ENCODE assay signal across 23 cellular contexts in genomic region chr14:101944451-101944850, GRCh38. TPM values are rescaled to one million over a fixed set of nuclear protein-coding genes. Genes with fewer than 3 reads are reported as not detected.
DNase-seq lines count a peak whose midpoint lies in the region; ATAC-seq, FAIRE-seq and TF ChIP-seq lines count a peak whose summit lies in the region.
"Had no signal": no experiment of that assay in that cellular context is flagged by ENCODE, and none has a peak within 500 bp of the region (broad histone marks: within the 10 kb centered on the region; RNA-seq: fewer than 3 reads in every experiment).

No MANE protein-coding gene starts in this region.

- DNase-seq in activated effector memory CD4-positive, alpha-beta T cell treated with anti-CD3 and anti-CD28 coated beads, Interleukin-2, amount 50 U/mL, for 16 hours, result peak; percentile 50
- DNase-seq in activated effector memory CD4-positive, alpha-beta T cell treated with Interleukin-2 at 50 U/mL for 16 hours, result no peak
- no peak for DNase-seq in H1 (ENCODE audit: low read depth in 1 of 2, low spot score in 2 of 2)
- DNase-seq in neural crest cell (ENCODE audit: low read depth, low spot score), result no peak
- DNase-seq in thyroid gland, result no peak
- DNase-seq: CD4-positive, alpha-beta T cell; CD8-positive, alpha-beta memory T cell; DMS 273 treated with DMSO at 0.1 percent for 48 hours; DMS79; EL; GDM1; HFFc6 had no signal

- no peak overlapping the region for H4K5ac ChIP-seq in H1 (ENCODE audit: insufficient read length, low read depth, low read length)

- POLR2A ChIA-PET in H1 (lab: Charles Lee; ENCODE audit: partially characterized antibody), result interaction anchor here (1.1 to 1.3 kb wide), 2 partner anchors 12 to 14 kb away, joined by 5 to 6 read pairs; no protein-coding TSS in a partner anchor

- H3K4me3 ChIP-seq in H1 (ENCODE audit: extremely low read depth in 1 of 4, insufficient read depth in 2 of 4, low read depth in 3 of 4, low read length in 4 of 4) (no peak overlapping the region), thyroid gland (replicated peaks in 1 of 3) (no peak overlapping the region)
- H3K4me3 ChIP-seq: BLaER1, GM12878, GM23338, HAP-1 had no signal

- intact Hi-C loops in thyroid gland (cut with DNase I), result no loop called here

- H3K23me2 ChIP-seq in H1 (ENCODE audit: low read depth, low read length), result peaks cover 13% of the 10 kb centered on the region

- H3K36me3 ChIP-seq in H1 (ENCODE audit: control insufficient read depth in 2 of 4, insufficient read depth in 4 of 4, low read length in 3 of 4) (no peaks in the 10 kb centered on the region), thyroid gland (no peaks in the 10 kb centered on the region)
- H3K36me3 ChIP-seq: BLaER1, HAP-1 had no signal

- H3K4me2 ChIP-seq in H1 (ENCODE audit: insufficient read depth in 1 of 2, low read depth in 2 of 2, low read length in 2 of 2), result 0 out of 4 replicates have a peak overlapping the region, but pooled peaks have one; percentile 10 to 23
- H3K4me2 ChIP-seq: BLaER1, GM23338 had no signal

- H3K27ac ChIP-seq in H1 (ENCODE audit: low read depth, low read length) (no peak overlapping the region), thyroid gland (no peak overlapping the region)
- H3K27ac ChIP-seq: 22Rv1, BLaER1, C4-2B had no signal

- no peak overlapping the region for H3K4ac ChIP-seq in H1 (replicated peaks; ENCODE audit: insufficient read length, low read depth, low read length)

- no peak for TF ChIP-seq CTCF in H1 (IDR thresholded peaks at IDR 0.05; ENCODE audit: control extremely low read depth in 1 of 3, insufficient read depth in 1 of 3, low read depth in 1 of 3, low read length in 3 of 3)
- TF ChIP-seq CTCF in neural crest cell (conservative IDR thresholded peaks at IDR 0.05), result no peak
- TF ChIP-seq CTCF in thyroid gland (IDR thresholded peaks at IDR 0.05), result no peak

- no peak for TF ChIP-seq EP300 in H1 (IDR thresholded peaks at IDR 0.05; ENCODE audit: borderline replicate concordance in 1 of 2, low read depth in 2 of 2, low read length in 2 of 2)

- peak overlapping the region; percentile 38 for H3K4me3 Mint-ChIP-seq in neural crest cell
- H3K4me3 Mint-ChIP-seq: B cell, GM23338, HFFc6 had no signal

- WGBS in H1 (ENCODE audit: extremely low coverage in 1 of 2, insufficient coverage in 1 of 2, insufficient read length in 1 of 2, insufficient replicate concordance in 2 of 2, low coverage in 1 of 2, low lambda C conversion rate in 2 of 2, missing lambda C conversion rate in 1 of 2), 2 experiments, result 85% methylated on average over 5 of the region's 5 CpGs; no CpG with 5 or more reads in 1 of the 2 experiments
- WGBS in thyroid gland, 2 donors, result 71 to 75% methylated on average over 5 of the region's 5 CpGs

- no peak overlapping the region for H4K8ac ChIP-seq in H1 (ENCODE audit: extremely low read depth, insufficient read depth, low read length)

- H3K27me3 ChIP-seq in H1 (replicated peaks in 1 of 4; ENCODE audit: control insufficient read depth in 3 of 4, extremely low read depth in 1 of 4, insufficient read depth in 3 of 4, low read length in 3 of 4), result peaks cover 24 to 49% (median 38%) of the 10 kb centered on the region in 4 experiments
- H3K27me3 ChIP-seq in thyroid gland, result no peaks in the 10 kb centered on the region

- TF ChIP-seq POLR2A in H1 (IDR thresholded peaks at IDR 0.05; ENCODE audit: control extremely low read depth in 1 of 2, low read depth in 2 of 2, low read length in 2 of 2), result no peak
- TF ChIP-seq POLR2A in thyroid gland (IDR thresholded peaks at IDR 0.05), result no peak

- peaks cover 0 to 2% of the 10 kb centered on the region in 2 experiments for H4K20me1 ChIP-seq in H1 (replicated peaks in 1 of 2; ENCODE audit: control insufficient read depth in 1 of 2, insufficient read depth in 2 of 2, low read length in 2 of 2)
- H4K20me1 ChIP-seq: BLaER1 had no signal

- peaks cover 0 to 6% of the 10 kb centered on the region in 2 experiments; a peak in 1 of 4 replicates for H3K79me2 ChIP-seq in H1 (ENCODE audit: control insufficient read depth in 1 of 2, insufficient read depth in 2 of 2, low read length in 2 of 2)

- peaks cover 19% of the 10 kb centered on the region for H3K4me1 Mint-ChIP-seq in neural crest cell

- H2BK20ac ChIP-seq in H1 (ENCODE audit: low read length), result no peak overlapping the region

- H2BK15ac ChIP-seq in H1 (ENCODE audit: low read length), result no peak overlapping the region

- H3K9me3 Mint-ChIP-seq in neural crest cell, result no peaks in the 10 kb centered on the region
- H3K9me3 Mint-ChIP-seq: CD4-positive, alpha-beta T cell; HFFc6 had no signal

- H3K9me3 ChIP-seq in H1 (ENCODE audit: insufficient read depth in 2 of 2, low read depth in 1 of 2, low read length in 1 of 2) (no peaks in the 10 kb centered on the region), thyroid gland (no peaks in the 10 kb centered on the region)
- H3K9me3 ChIP-seq: BLaER1, HAP-1 had no signal

- H3K27ac Mint-ChIP-seq in neural crest cell (ENCODE audit: unreplicated experiment), result no peak overlapping the region
- H3K27ac Mint-ChIP-seq: B cell, GM23338, HFFc6 had no signal

- CTCF ChIA-PET in H1 (lab: Charles Lee; ENCODE audit: partially characterized antibody), result interaction anchor here (0.6 to 1.0 kb wide), 6 partner anchors 10 to 903 kb away, joined by 3 to 4 read pairs (median 3); no protein-coding TSS in a partner anchor

- no peak overlapping the region for H3K23ac ChIP-seq in H1 (ENCODE audit: insufficient read length)

- no peak overlapping the region for H3K18ac ChIP-seq in H1 (ENCODE audit: extremely low read depth, low read length)

- no peak overlapping the region for H2BK12ac ChIP-seq in H1 (ENCODE audit: low read depth, low read length)

- no peak overlapping the region for H3K56ac ChIP-seq in H1 (replicated peaks; ENCODE audit: insufficient read length, low read depth, low read length)

- ATAC-seq in GM18867 (IDR thresholded peaks at IDR 0.05; ENCODE audit: unreplicated experiment), result no peak
- ATAC-seq: GM12878 had no signal

- H2AFZ ChIP-seq in H1 (ENCODE audit: low read length), result no peak overlapping the region
- H2AFZ ChIP-seq: GM23338 had no signal

- no peaks in the 10 kb centered on the region for H3K36me3 Mint-ChIP-seq in neural crest cell (ENCODE audit: low read depth)

- peaks cover 63% of the 10 kb centered on the region for H3K27me3 Mint-ChIP-seq in neural crest cell (ENCODE audit: low read depth)

- H2BK5ac ChIP-seq in H1 (ENCODE audit: low read depth, low read length), result no peak overlapping the region

- H3K14ac ChIP-seq in H1 (ENCODE audit: insufficient read length), result no peak overlapping the region

- no peak for FAIRE-seq in H1 (lab: Jason Lieb, UNC)
- FAIRE-seq: A204.1, D721Med, GM12878, H54 had no signal

- H3K9ac ChIP-seq in H1 (replicated peaks in 1 of 4; ENCODE audit: extremely low read depth in 1 of 4, low read depth in 3 of 4, low read length in 3 of 4), result no peak overlapping the region
- H3K9ac ChIP-seq: BLaER1 had no signal

- no peak overlapping the region for H4K91ac ChIP-seq in H1 (replicated peaks; ENCODE audit: insufficient read length, low read length)

- H2BK120ac ChIP-seq in H1 (replicated peaks; ENCODE audit: low read depth, low read length), result no peak overlapping the region

- no peak for TF ChIP-seq RAD21 in H1 (IDR thresholded peaks at IDR 0.05 in 1 of 2, conservative IDR thresholded peaks at IDR 0.05 in 1 of 2; ENCODE audit: low read depth in 2 of 2, low read length in 2 of 2)

- H3K4me1 ChIP-seq in H1 (replicated peaks in 1 of 4; ENCODE audit: control insufficient read depth in 3 of 4, insufficient read depth in 4 of 4, low read length in 3 of 4) (peaks cover 0 to 12% (median 5%) of the 10 kb centered on the region in 4 experiments; a peak in 5 of 7 replicates), thyroid gland (peaks cover 12 to 13% of the 10 kb centered on the region in 2 donors)

- H3K79me1 ChIP-seq in H1 (ENCODE audit: low read depth, low read length), result peaks cover 4% of the 10 kb centered on the region; the same call in 1 of the 2 replicates

- H2AK5ac ChIP-seq in H1 (ENCODE audit: low read depth, low read length), result no peak overlapping the region

TF ChIP-seq in H1, 55 proteins besides CTCF, POLR2A, EP300 and RAD21:
- TF ChIP-seq CHD1 (IDR thresholded peaks at IDR 0.05; ENCODE audit: low read depth, low read length) (no peak), POLR2AphosphoS5 (IDR thresholded peaks at IDR 0.05; ENCODE audit: low read depth, low read length) (no peak), TBP (IDR thresholded peaks at IDR 0.05; ENCODE audit: low read depth, low read length) (no peak), TAF1 (IDR thresholded peaks at IDR 0.05; ENCODE audit: low read depth, low read length) (no peak), FOSL1 (IDR thresholded peaks at IDR 0.05; ENCODE audit: insufficient read depth, low read depth, low read length) (no peak), ZNF274 (IDR thresholded peaks at IDR 0.05; ENCODE audit: borderline replicate concordance, extremely low read depth, low read length) (no peak), SIN3A (conservative IDR thresholded peaks at IDR 0.05 in 1 of 2, IDR thresholded peaks at IDR 0.05 in 1 of 2; ENCODE audit: low read depth in 1 of 2, low read length in 2 of 2) (no peak), CBX8 (IDR thresholded peaks at IDR 0.05; ENCODE audit: borderline replicate concordance, low read depth, low read length) (no peak), POU5F1 (IDR thresholded peaks at IDR 0.05; ENCODE audit: low read depth, low read length) (no peak), TEAD4 (IDR thresholded peaks at IDR 0.05; ENCODE audit: low read depth, low read length) (no peak), BCL11A (IDR thresholded peaks at IDR 0.05; ENCODE audit: low read depth in 2 of 2, low read length in 2 of 2) (no peak)

RNA-seq across cellular contexts. Expression of gene DYNC1H1, which starts 19.9 kb away (rescaled TPM):
- 364 and 387 TPM in 2 replicates for total RNA-seq in H1 (2021; fragmentation: NEBNext Ultra II Directional; extraction: Animal tissue kit (Norgen Biotek cat#: 25700))
- polyA plus RNA-seq in H1 (2011; rRNA removed), result 238 and 257 TPM in 2 replicates
- 174 TPM for polyA plus RNA-seq in H1 (2011; cell fraction: cytosol; rRNA removed)
- polyA plus RNA-seq in H1 (2011; cell fraction: nucleus; rRNA removed), result 905 TPM
- polyA plus RNA-seq in H1 (2012, experiment 1 of 2), result 300 to 369 TPM (median 332 TPM) in 4 replicates
- polyA plus RNA-seq in H1 (2012, experiment 2 of 2), result 34.8 TPM
- polyA plus RNA-seq in H1 (2013, experiment 1 of 2), result 163 TPM
- 123 TPM for polyA plus RNA-seq in H1 (2013, experiment 2 of 2)
- polyA minus RNA-seq in H1 (2011; rRNA and poly(A)+ RNA removed), result 489 and 721 TPM in 2 replicates
- 350 TPM for polyA minus RNA-seq in H1 (2011; cell fraction: cytosol; rRNA and poly(A)+ RNA removed)
- polyA minus RNA-seq in H1 (2011; cell fraction: nucleus; rRNA and poly(A)+ RNA removed), result 569 TPM
- total RNA-seq in neural crest cell (518 and 528 TPM in 2 replicates), thyroid gland (100 to 1,000 TPM; 464 to 818 (median 553) TPM)
